In genomic region chr20:63567382-63568169, GRCh38 we compare ENCODE assay signal across 9 cellular contexts. TPM values are rescaled to one million over a fixed set of nuclear protein-coding genes. Genes with fewer than 3 reads are reported as not detected.
DNase-seq lines count a peak whose midpoint lies in the region; ATAC-seq and TF ChIP-seq lines count a peak whose summit lies in the region.
"Had no signal": no experiment of that assay in that cellular context is flagged by ENCODE, and none has a peak within 500 bp of the region (broad histone marks: within the 10 kb centered on the region; RNA-seq: fewer than 3 reads in every experiment).

No MANE protein-coding gene starts in this region.

- H3K9me3 Mint-ChIP-seq in IgD-negative memory B cell: no peaks in the 10 kb centered on the region

- H3K27me3 ChIP-seq in right atrium auricular region (no peaks in the 10 kb centered on the region), mononuclear cell (ENCODE audit: insufficient read depth, low read length) (no peaks in the 10 kb centered on the region), uterus (no peaks in the 10 kb centered on the region)

- intact Hi-C loops in Right ventricle myocardium inferior (cut with DNase I) (no loop called here), uterus (cut with DNase I; ENCODE audit: low total_unique reads) (no loop called here)

- DNase-seq in Right ventricle myocardium inferior (ENCODE audit: missing footprints) (peak; percentile 91), right atrium auricular region (ENCODE audit: low spot score) (no peak), NCI-H1417 treated with DMSO at 0.1 percent for 48 hours (lab: John Stamatoyannopoulos, UW) (no peak), uterus (no peak), NCI-H226 (no peak)
- DNase-seq in activated CD8-positive, alpha-beta memory T cell treated with anti-CD3 and anti-CD28 coated beads, Interleukin-2, amount 50 U/mL, for 48 hours: peak; percentile 78

- H3K4me3 ChIP-seq in right atrium auricular region: no peak overlapping the region
- peak overlapping the region; percentile 25 for H3K4me3 ChIP-seq in mononuclear cell (ENCODE audit: low read length)
- H3K4me3 ChIP-seq in uterus: no peak overlapping the region

- no peaks in the 10 kb centered on the region for H3K36me3 Mint-ChIP-seq in IgD-negative memory B cell

- H3K36me3 ChIP-seq in right atrium auricular region (peaks cover 40% of the 10 kb centered on the region), uterus (no peaks in the 10 kb centered on the region)

- ATAC-seq in Right ventricle myocardium inferior: peak; percentile 38

- no peak for TF ChIP-seq CTCF in right atrium auricular region (IDR thresholded peaks at IDR 0.05)
- no peak for TF ChIP-seq CTCF in uterus (IDR thresholded peaks at IDR 0.05)

- H3K4me3 Mint-ChIP-seq in IgD-negative memory B cell: peak overlapping the region; percentile 82 to 94 (median 93)

- no peak for TF ChIP-seq POLR2A in uterus (IDR thresholded peaks at IDR 0.05)

- H3K27ac ChIP-seq in right atrium auricular region: no peak overlapping the region
- H3K27ac ChIP-seq in uterus: no peak overlapping the region

- no peaks in the 10 kb centered on the region for H3K4me1 ChIP-seq in right atrium auricular region
- peaks cover 38% of the 10 kb centered on the region for H3K4me1 ChIP-seq in mononuclear cell (ENCODE audit: insufficient read depth, low read length)
- no peaks in the 10 kb centered on the region for H3K4me1 ChIP-seq in uterus

- peaks cover 0 to 22% (median 11%) of the 10 kb centered on the region in 3 donors for H3K4me1 Mint-ChIP-seq in IgD-negative memory B cell

- H3K27ac Mint-ChIP-seq in IgD-negative memory B cell: peak overlapping the region; percentile 16 to 90 (median 87)

- H3K9me3 ChIP-seq in right atrium auricular region (no peaks in the 10 kb centered on the region), mononuclear cell (ENCODE audit: low read depth, low read length) (no peaks in the 10 kb centered on the region), uterus (no peaks in the 10 kb centered on the region)

- no peaks in the 10 kb centered on the region for H3K27me3 Mint-ChIP-seq in IgD-negative memory B cell

RNA-seq across cellular contexts. Expression of gene HELZ2, which starts 6.5 kb away (rescaled TPM):
- total RNA-seq in Right ventricle myocardium inferior (12.8 TPM), right atrium auricular region (10 to 100 TPM; 12.5 to 21.5 TPM), mononuclear cell (49.0 TPM), uterus (10 to 100 TPM in 3 of 4 donors, 1 to 10 TPM in 1; 3.5 to 41.9 (median 22.1) TPM)
- polyA plus RNA-seq in IgD-negative memory B cell: 7.9 TPM

RNA-seq across cellular contexts. Expression of gene FNDC11, which starts 13.6 kb away (rescaled TPM):
- 0.16 TPM for total RNA-seq in Right ventricle myocardium inferior
- total RNA-seq in right atrium auricular region: not detected
- 2.5 TPM for polyA plus RNA-seq in IgD-negative memory B cell
- total RNA-seq in mononuclear cell: 0.84 TPM
- total RNA-seq in uterus: under 1 TPM in 2 of 4 donors, not detected in 2; 0.34 to 0.69 TPM

RNA-seq across cellular contexts. Expression of gene SRMS, which starts 20.0 kb away (rescaled TPM):
- total RNA-seq in Right ventricle myocardium inferior (not detected), right atrium auricular region (not detected), mononuclear cell (not detected), uterus (not detected)
- polyA plus RNA-seq in IgD-negative memory B cell: 0.43 TPM
- total RNA-seq: subcutaneous adipose tissue had no signal

RNA-seq across cellular contexts. Expression of gene PTK6, which starts 30.4 kb away (rescaled TPM):
- total RNA-seq in Right ventricle myocardium inferior (0.11 TPM), right atrium auricular region (not detected), mononuclear cell (0.52 TPM), uterus (under 1 TPM in 2 of 4 donors, not detected in 2; under 0.01 TPM)
- polyA plus RNA-seq in IgD-negative memory B cell: 1.3 TPM

RNA-seq across cellular contexts. Expression of gene PPDPF, which starts 47.0 kb away (rescaled TPM):
- total RNA-seq in Right ventricle myocardium inferior: 261 TPM
- total RNA-seq in right atrium auricular region: 100 to 1,000 TPM; 138 to 185 TPM
- polyA plus RNA-seq in IgD-negative memory B cell: 198 TPM
- 57.6 TPM for total RNA-seq in mononuclear cell
- total RNA-seq in uterus: 100 to 1,000 TPM in 2 of 4 donors, 10 to 100 TPM in 2; 35.8 to 200 (median 88.6) TPM

Comparison
In these comparisons a context has a peak if more than half of its experiments do, and no peak if none do; other contexts are left out.
1. DNase-seq: peak in Right ventricle myocardium inferior (single experiment) and activated CD8-positive, alpha-beta memory T cell treated with anti-CD3 and anti-CD28 coated beads, Interleukin-2, amount 50 U/mL, for 48 hours (single experiment); none in right atrium auricular region (single experiment), NCI-H1417 treated with DMSO at 0.1 percent for 48 hours (single experiment), uterus (0 of 2) and NCI-H226 (single experiment).